Comparison of ENCODE assay signal across 23 cellular contexts in genomic region chr6:106220485-106220884, GRCh38.
DNase-seq lines count a peak whose midpoint lies in the region; ATAC-seq, FAIRE-seq and TF ChIP-seq lines count a peak whose summit lies in the region.
"Had no signal": no experiment of that assay in that cellular context is flagged by ENCODE, and none has a peak within 500 bp of the region (broad histone marks: within the 10 kb centered on the region; RNA-seq: fewer than 3 reads in every experiment).

No MANE protein-coding gene starts in this region.

- intact Hi-C loops in dorsolateral prefrontal cortex (cut with DNase I), result loop anchor here in 1 of 2 donors (10.0 kb wide), 1 partner anchor 736 kb away; no protein-coding TSS in a partner anchor
- intact Hi-C loops in activated CD8-positive, alpha-beta T cell treated with anti-CD3 and anti-CD28 coated beads for 36 hours (cut with micrococcal nuclease), result loop anchor here (5.0 to 10.0 kb wide), 4 partner anchors 126 to 786 kb away; no protein-coding TSS in a partner anchor

- H3K9me3 ChIP-seq in small intestine (ENCODE audit: control insufficient read depth, low read depth), result no peaks in the 10 kb centered on the region
- H3K9me3 ChIP-seq: gastroesophageal sphincter, transverse colon had no signal

- no peak for TF ChIP-seq CTCF in dorsolateral prefrontal cortex (IDR thresholded peaks at IDR 0.05 in 54 of 56, conservative IDR thresholded peaks at IDR 0.05 in 2 of 56; ENCODE audit: low read depth in 1 of 56, partially characterized antibody in 56 of 56)
- TF ChIP-seq CTCF in activated CD8-positive, alpha-beta T cell treated with anti-CD3 and anti-CD28 coated beads for 36 hours (IDR thresholded peaks at IDR 0.05), result no peak

- POLR2A ChIA-PET in activated CD8-positive, alpha-beta T cell treated with anti-CD3 and anti-CD28 coated beads for 36 hours (lab: Charles Lee), result no interaction called here

- no peaks in the 10 kb centered on the region for H3K36me3 Mint-ChIP-seq in activated naive CD8-positive, alpha-beta T cell treated with anti-CD3 and anti-CD28 coated beads, Interleukin-2, amount 50 U/mL, for 24 hours (ENCODE audit: low read depth)
- peaks cover 4% of the 10 kb centered on the region for H3K36me3 Mint-ChIP-seq in activated CD8-positive, alpha-beta T cell treated with anti-CD3 and anti-CD28 coated beads for 36 hours (ENCODE audit: low read depth)
- H3K36me3 Mint-ChIP-seq: naive B cell had no signal

- CTCF ChIA-PET in activated CD8-positive, alpha-beta T cell treated with anti-CD3 and anti-CD28 coated beads for 36 hours (lab: Charles Lee), result interaction anchor here (0.6 to 1.4 kb wide), 3 partner anchors 130 to 136 kb away, joined by 3 to 4 read pairs (median 3); no protein-coding TSS in a partner anchor

- no peaks in the 10 kb centered on the region for H3K9me3 Mint-ChIP-seq in activated naive CD8-positive, alpha-beta T cell treated with anti-CD3 and anti-CD28 coated beads, Interleukin-2, amount 50 U/mL, for 24 hours
- H3K9me3 Mint-ChIP-seq in activated CD8-positive, alpha-beta T cell treated with anti-CD3 and anti-CD28 coated beads for 36 hours, result no peaks in the 10 kb centered on the region
- H3K9me3 Mint-ChIP-seq: HFFc6; naive B cell; stimulated activated memory B cell treated with anti-CD40 and anti-IgM and Interleukin-4, amounts not matched to agents 10 μg/mL and 1 μg/mL and 100 μg/mL, for 72 hours had no signal

- H3K4me3 ChIP-seq in small intestine (ENCODE audit: low read depth in 1 of 2, low read length in 2 of 2), result no peak overlapping the region
- no peak overlapping the region for H3K4me3 ChIP-seq in dorsolateral prefrontal cortex
- H3K4me3 ChIP-seq: gastroesophageal sphincter, transverse colon had no signal

- H3K4me1 ChIP-seq in small intestine (ENCODE audit: control insufficient read depth in 2 of 2, insufficient read depth in 1 of 2, low read depth in 1 of 2, low read length in 1 of 2), result no peaks in the 10 kb centered on the region
- H3K4me1 ChIP-seq: gastroesophageal sphincter had no signal

- H3K36me3 ChIP-seq in small intestine (ENCODE audit: control insufficient read depth in 2 of 2, insufficient read depth in 2 of 2, low read length in 2 of 2), result no peaks in the 10 kb centered on the region
- H3K36me3 ChIP-seq: gastroesophageal sphincter, transverse colon had no signal

- H3K4me3 Mint-ChIP-seq in activated naive CD8-positive, alpha-beta T cell treated with anti-CD3 and anti-CD28 coated beads, Interleukin-2, amount 50 U/mL, for 24 hours, result no peak overlapping the region
- no peak overlapping the region for H3K4me3 Mint-ChIP-seq in activated CD8-positive, alpha-beta T cell treated with anti-CD3 and anti-CD28 coated beads for 36 hours
- H3K4me3 Mint-ChIP-seq: HFFc6; naive B cell; stimulated activated memory B cell treated with anti-CD40 and anti-IgM and Interleukin-4, amounts not matched to agents 10 μg/mL and 1 μg/mL and 100 μg/mL, for 72 hours had no signal

- H3K27ac ChIP-seq in small intestine (ENCODE audit: low read depth in 1 of 2, low read length in 1 of 2), result no peak overlapping the region
- no peak overlapping the region for H3K27ac ChIP-seq in dorsolateral prefrontal cortex
- H3K27ac ChIP-seq: 22Rv1, gastroesophageal sphincter, HL-60, transverse colon had no signal

- peaks cover 2% of the 10 kb centered on the region for H3K4me1 Mint-ChIP-seq in activated naive CD8-positive, alpha-beta T cell treated with anti-CD3 and anti-CD28 coated beads, Interleukin-2, amount 50 U/mL, for 24 hours
- H3K4me1 Mint-ChIP-seq in activated CD8-positive, alpha-beta T cell treated with anti-CD3 and anti-CD28 coated beads for 36 hours (ENCODE audit: low read depth), result peaks cover 17% of the 10 kb centered on the region

- no peak for DNase-seq in activated CD4-positive, CD25-positive, alpha-beta regulatory T cell treated with anti-CD3 and anti-CD28 coated beads, Interleukin-2, amount 50 U/mL, for 72 hours
- DNase-seq in small intestine (no peak), dorsolateral prefrontal cortex (no peak)
- DNase-seq in activated naive CD8-positive, alpha-beta T cell treated with anti-CD3 and anti-CD28 coated beads, Interleukin-2, amount 50 U/mL, for 24 hours, result no peak
- no peak for DNase-seq in activated CD8-positive, alpha-beta T cell treated with anti-CD3 and anti-CD28 coated beads for 36 hours
- DNase-seq: activated CD4-positive, CD25-positive, alpha-beta regulatory T cell; activated gamma-delta T cell treated with Interleukin-2 at 50 U/mL for 16 hours; DMS53; HFFc6; KBM-7; naive B cell; NCI-H1105 treated with DMSO at 0.1 percent for 48 hours; posterior cingulate gyrus; transverse colon had no signal

- no peak overlapping the region for H3K27ac Mint-ChIP-seq in activated naive CD8-positive, alpha-beta T cell treated with anti-CD3 and anti-CD28 coated beads, Interleukin-2, amount 50 U/mL, for 24 hours
- H3K27ac Mint-ChIP-seq in activated CD8-positive, alpha-beta T cell treated with anti-CD3 and anti-CD28 coated beads for 36 hours, result no peak overlapping the region
- H3K27ac Mint-ChIP-seq: HFFc6; naive B cell; stimulated activated memory B cell treated with anti-CD40 and anti-IgM and Interleukin-4, amounts not matched to agents 10 μg/mL and 1 μg/mL and 100 μg/mL, for 72 hours had no signal

- H3K27me3 Mint-ChIP-seq in activated naive CD8-positive, alpha-beta T cell treated with anti-CD3 and anti-CD28 coated beads, Interleukin-2, amount 50 U/mL, for 24 hours, result no peaks in the 10 kb centered on the region
- H3K27me3 Mint-ChIP-seq in activated CD8-positive, alpha-beta T cell treated with anti-CD3 and anti-CD28 coated beads for 36 hours, result no peaks in the 10 kb centered on the region
- H3K27me3 Mint-ChIP-seq: naive B cell; stimulated activated memory B cell treated with anti-CD40 and anti-IgM and Interleukin-4, amounts not matched to agents 10 μg/mL and 1 μg/mL and 100 μg/mL, for 72 hours had no signal

- peak; percentile 53 for FAIRE-seq in small intestine (lab: Jason Lieb, UNC)
- FAIRE-seq: colon had no signal

- peak; percentile 25 to 51 for ATAC-seq in activated CD4-positive, CD25-positive, alpha-beta regulatory T cell treated with anti-CD3 and anti-CD28 coated beads, Interleukin-2, amount 50 U/mL, for 24 hours
- peak; percentile 47 for ATAC-seq in GM21576 (IDR thresholded peaks at IDR 0.05; ENCODE audit: unreplicated experiment)
- peak; percentile 69 for ATAC-seq in HG03064 (IDR thresholded peaks at IDR 0.05; ENCODE audit: low read depth, unreplicated experiment)
- ATAC-seq in activated naive CD8-positive, alpha-beta T cell treated with anti-CD3 and anti-CD28 coated beads, Interleukin-2, amount 50 U/mL, for 24 hours, result no peak
- no peak for ATAC-seq in activated CD8-positive, alpha-beta T cell treated with anti-CD3 and anti-CD28 coated beads for 36 hours
- ATAC-seq: gastroesophageal sphincter; Right ventricle myocardium inferior; stimulated activated memory B cell treated with anti-CD40 and anti-IgM and Interleukin-4, amounts not matched to agents 10 μg/mL and 1 μg/mL and 100 μg/mL, for 72 hours had no signal

- H3K27me3 ChIP-seq in small intestine (ENCODE audit: control insufficient read depth in 2 of 2, insufficient read depth in 2 of 2, low read length in 2 of 2) (no peaks in the 10 kb centered on the region), dorsolateral prefrontal cortex (no peaks in the 10 kb centered on the region)
- H3K27me3 ChIP-seq: gastroesophageal sphincter, transverse colon had no signal

Comparison
In these comparisons a context has a peak if more than half of its experiments do, and no peak if none do; other contexts are left out.
1. ATAC-seq: peak in activated CD4-positive, CD25-positive, alpha-beta regulatory T cell treated with anti-CD3 and anti-CD28 coated beads, Interleukin-2, amount 50 U/mL, for 24 hours (2 of 2), GM21576 (single experiment) and HG03064 (single experiment); none in activated naive CD8-positive, alpha-beta T cell treated with anti-CD3 and anti-CD28 coated beads, Interleukin-2, amount 50 U/mL, for 24 hours (single experiment) and activated CD8-positive, alpha-beta T cell treated with anti-CD3 and anti-CD28 coated beads for 36 hours (single experiment).